In genomic region chr10:71827828-71828227, GRCh38 we compare ENCODE assay signal across 16 cellular contexts.
"Had no signal": no experiment of that assay in that cellular context is flagged by ENCODE, and none has a peak within 500 bp of the region (broad histone marks: within the 10 kb centered on the region; RNA-seq: fewer than 3 reads in every experiment).

No MANE protein-coding gene starts in this region.

- H3K9me3 Mint-ChIP-seq: memory B cell, naive B cell, nephron had no signal

- H3K4me3 Mint-ChIP-seq: memory B cell, naive B cell, nephron had no signal

- ATAC-seq: heart right ventricle, left lung, lower lobe of right lung, psoas muscle had no signal

- H3K4me1 Mint-ChIP-seq: nephron had no signal

- H3K27ac ChIP-seq: lower lobe of right lung, psoas muscle, sigmoid colon, skin epidermis had no signal

- DNase-seq: foreskin melanocyte; heart right ventricle; islet precursor cell; lower lobe of right lung; midbrain; naive B cell; psoas muscle; retina; sigmoid colon; stimulated activated CD4-positive, alpha-beta T cell treated with anti-CD3 and anti-CD28 coated beads, Interleukin-2, amount 100 ng/mL, for 48 hours; stimulated activated naive CD4-positive, alpha-beta T cell treated with Interleukin-2 at 50 U/mL for 16 hours; trophoblast cell had no signal

- H3K4me3 ChIP-seq: heart right ventricle, lower lobe of right lung, psoas muscle, sigmoid colon, skin epidermis had no signal

- H3K27ac Mint-ChIP-seq: memory B cell, nephron had no signal

- H3K27me3 ChIP-seq: heart right ventricle, left lung, sigmoid colon had no signal

- H3K9me3 ChIP-seq: heart right ventricle, left lung, lower lobe of right lung, psoas muscle, sigmoid colon had no signal

- H3K27me3 Mint-ChIP-seq: memory B cell, naive B cell had no signal
